ENCODE assay signal across 8 cellular contexts in genomic region chr5:36239370-36240293, GRCh38. TPM values are rescaled to one million over a fixed set of nuclear protein-coding genes. Genes with fewer than 3 reads are reported as not detected.
DNase-seq lines count a peak whose midpoint lies in the region; ATAC-seq and TF ChIP-seq lines count a peak whose summit lies in the region.

No MANE protein-coding gene starts in this region.

- H3K9me3 ChIP-seq in adrenal gland (replicated peaks in 1 of 3) = no peaks in the 10 kb centered on the region
- H3K9me3 ChIP-seq in right lobe of liver = no peaks in the 10 kb centered on the region

- 33 to 48% (median 37%) methylated on average over 4 of the region's 4 CpGs for WGBS in adrenal gland, 4 donors
- 24% methylated on average over 4 of the region's 4 CpGs for WGBS in right lobe of liver (ENCODE audit: insufficient coverage, low coverage, low lambda C conversion rate, missing lambda C conversion rate)

- no peak for DNase-seq in activated naive CD4-positive, alpha-beta T cell treated with anti-CD3 and anti-CD28 coated beads, Interleukin-2, amount 10 ng/mL, durations not matched to agents 7 days and 5 days
- no peak for DNase-seq in activated naive CD4-positive, alpha-beta T cell treated with Interleukin-2 at 50 U/mL for 16 hours
- DNase-seq in adrenal gland (no peak), right lobe of liver (no peak), type B pancreatic cell (ENCODE audit: extremely low spot score, unreplicated experiment) (no peak), GM10266 (ENCODE audit: extremely low spot score) (no peak), NCI-H187 (lab: John Stamatoyannopoulos, UW) (no peak), foreskin melanocyte (no peak)

- H3K27me3 ChIP-seq in adrenal gland (no peaks in the 10 kb centered on the region), right lobe of liver (no peaks in the 10 kb centered on the region)

- H3K4me1 Mint-ChIP-seq in activated naive CD4-positive, alpha-beta T cell treated with anti-CD3 and anti-CD28 coated beads, Interleukin-2, amount 10 ng/mL, durations not matched to agents 7 days and 5 days = peaks cover 33% of the 10 kb centered on the region
- peaks cover 30% of the 10 kb centered on the region for H3K4me1 Mint-ChIP-seq in type B pancreatic cell (ENCODE audit: unreplicated experiment)

- no peak for TF ChIP-seq POLR2A in adrenal gland (IDR thresholded peaks at IDR 0.05)
- peak; percentile 62 for TF ChIP-seq POLR2A in right lobe of liver (IDR thresholded peaks at IDR 0.05)

- peak; percentile 2 to 45 (median 6) for ATAC-seq in right lobe of liver

- H3K36me3 Mint-ChIP-seq in activated naive CD4-positive, alpha-beta T cell treated with anti-CD3 and anti-CD28 coated beads, Interleukin-2, amount 10 ng/mL, durations not matched to agents 7 days and 5 days = peaks cover 3% of the 10 kb centered on the region
- H3K36me3 Mint-ChIP-seq in type B pancreatic cell = peaks cover 3% of the 10 kb centered on the region

- H3K9me3 Mint-ChIP-seq in activated naive CD4-positive, alpha-beta T cell treated with anti-CD3 and anti-CD28 coated beads, Interleukin-2, amount 10 ng/mL, durations not matched to agents 7 days and 5 days = no peaks in the 10 kb centered on the region
- H3K9me3 Mint-ChIP-seq in type B pancreatic cell = no peaks in the 10 kb centered on the region

- CTCF ChIA-PET in activated naive CD4-positive, alpha-beta T cell treated with anti-CD3 and anti-CD28 coated beads, Interleukin-2, amount 10 ng/mL, durations not matched to agents 7 days and 5 days (lab: Charles Lee) = interaction anchor here (0.9 to 1.1 kb wide), 2 partner anchors 22 to 160 kb away, joined by 3 to 4 read pairs; no protein-coding TSS in a partner anchor

- no peaks in the 10 kb centered on the region for H3K27me3 Mint-ChIP-seq in activated naive CD4-positive, alpha-beta T cell treated with anti-CD3 and anti-CD28 coated beads, Interleukin-2, amount 10 ng/mL, durations not matched to agents 7 days and 5 days
- H3K27me3 Mint-ChIP-seq in type B pancreatic cell = no peaks in the 10 kb centered on the region

- TF ChIP-seq CTCF in adrenal gland (IDR thresholded peaks at IDR 0.05) = no peak
- no peak for TF ChIP-seq CTCF in right lobe of liver (IDR thresholded peaks at IDR 0.05)
- no peak for TF ChIP-seq CTCF in type B pancreatic cell (conservative IDR thresholded peaks at IDR 0.05)
- no peak for TF ChIP-seq CTCF in GM10266 (IDR thresholded peaks at IDR 0.05; ENCODE audit: control insufficient read depth, insufficient read depth, low read depth, missing control alignments)

- intact Hi-C loops in adrenal gland (cut with DNase I) (no loop called here), right lobe of liver (cut with DNase I) (loop anchor here in 1 of 2 donors (5.0 kb wide), 1 partner anchor 63 kb away; the partner anchor contains the start of gene RANBP3L)

- H3K27ac ChIP-seq in adrenal gland (peak overlapping the region in 3 of 5 donors; percentile 93 to 100 (median 97)), right lobe of liver (peak overlapping the region; percentile 98 to 99 (median 99))

- peak overlapping the region; percentile 43 for H3K27ac Mint-ChIP-seq in activated naive CD4-positive, alpha-beta T cell treated with anti-CD3 and anti-CD28 coated beads, Interleukin-2, amount 10 ng/mL, durations not matched to agents 7 days and 5 days
- peak overlapping the region; percentile 67 for H3K27ac Mint-ChIP-seq in type B pancreatic cell

- H3K4me3 ChIP-seq in adrenal gland = peak overlapping the region in 1 of 4 donors; percentile 93
- H3K4me3 ChIP-seq in right lobe of liver = peak overlapping the region; percentile 77 to 83 (median 78)

- H3K4me3 Mint-ChIP-seq in activated naive CD4-positive, alpha-beta T cell treated with anti-CD3 and anti-CD28 coated beads, Interleukin-2, amount 10 ng/mL, durations not matched to agents 7 days and 5 days = peak overlapping the region; percentile 77
- peak overlapping the region; percentile 91 for H3K4me3 Mint-ChIP-seq in type B pancreatic cell

- H3K4me1 ChIP-seq in adrenal gland (replicated peaks in 1 of 2) (peaks cover 29 to 51% of the 10 kb centered on the region in 2 donors), right lobe of liver (peaks cover 0 to 58% (median 17%) of the 10 kb centered on the region in 4 donors)

- H3K36me3 ChIP-seq in adrenal gland (replicated peaks in 1 of 2) (no peaks in the 10 kb centered on the region), right lobe of liver (no peaks in the 10 kb centered on the region)

RNA-seq across cellular contexts. Expression of gene NADK2, which starts 2.1 kb away (rescaled TPM):
- total RNA-seq in adrenal gland = 10 to 100 TPM; 38.8 to 68.3 (median 50.7) TPM
- 10 to 100 TPM; 13.5 to 32.8 (median 19.5) TPM for polyA plus RNA-seq in adrenal gland
- 100 to 1,000 TPM; 102 to 253 (median 142) TPM for total RNA-seq in right lobe of liver
- total RNA-seq in type B pancreatic cell (ENCODE audit: low replicate concordance) = 27.2 and 38.4 TPM in 2 replicates
